8 cellular contexts compared by ENCODE assay signal in the genomic region with DNA sequence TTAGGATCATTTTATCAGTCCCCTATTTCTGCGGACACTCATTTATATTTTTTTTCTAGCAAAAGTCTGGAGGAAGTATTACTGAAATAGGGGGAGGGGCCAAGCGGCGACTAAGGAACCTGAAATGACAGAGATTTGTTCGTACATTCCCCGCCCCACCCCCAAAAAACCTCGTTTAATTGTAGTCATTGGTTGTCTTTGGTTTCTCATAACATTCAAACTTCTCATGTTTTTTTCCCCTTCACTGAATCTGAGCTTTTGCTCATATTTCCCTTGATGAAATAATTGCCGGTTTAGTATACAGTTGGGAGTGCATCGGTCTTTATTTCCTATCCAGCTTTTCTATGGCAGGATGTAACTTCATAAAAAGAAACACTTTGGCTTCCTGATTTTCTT. TPM values are rescaled to one million over a fixed set of nuclear protein-coding genes. Genes with fewer than 3 reads are reported as not detected.
DNase-seq lines count a peak whose midpoint lies in the region; ATAC-seq and TF ChIP-seq lines count a peak whose summit lies in the region.

No MANE protein-coding gene starts in this region.

- H3K36me3 Mint-ChIP-seq in activated CD8-positive, alpha-beta T cell treated with anti-CD3 and anti-CD28 coated beads for 36 hours (ENCODE audit: low read depth): peaks cover 30% of the 10 kb centered on the region

- peaks cover 38% of the 10 kb centered on the region for H3K4me1 ChIP-seq in Karpas-422 (ENCODE audit: low read length)
- H3K4me1 ChIP-seq in esophagus muscularis mucosa: peaks cover 3 to 29% (median 23%) of the 10 kb centered on the region in 4 donors
- H3K4me1 ChIP-seq in rectal smooth muscle tissue (ENCODE audit: control insufficient read depth, insufficient read depth, low read length): no peaks in the 10 kb centered on the region

- TF ChIP-seq CTCF in AG09309 (IDR thresholded peaks at IDR 0.05; ENCODE audit: control insufficient read depth, insufficient read depth, low read depth, low read length, missing control alignments) (no peak), esophagus muscularis mucosa (IDR thresholded peaks at IDR 0.05) (no peak)
- TF ChIP-seq CTCF in activated CD8-positive, alpha-beta T cell treated with anti-CD3 and anti-CD28 coated beads for 36 hours (IDR thresholded peaks at IDR 0.05): no peak

- intact Hi-C loops in activated CD8-positive, alpha-beta T cell treated with anti-CD3 and anti-CD28 coated beads for 36 hours (cut with micrococcal nuclease): loop anchor here (5.0 kb wide), 3 partner anchors 98 to 162 kb away; no protein-coding TSS in a partner anchor
- intact Hi-C loops in esophagus muscularis mucosa (cut with DNase I): loop anchor here (5.0 to 10.0 kb wide), 3 partner anchors 123 to 168 kb away; no protein-coding TSS in a partner anchor

- H3K27ac ChIP-seq in Karpas-422 (ENCODE audit: low read length) (peak overlapping the region; percentile 61), esophagus muscularis mucosa (replicated peaks in 1 of 4) (peak overlapping the region in 3 of 4 donors; percentile 17 to 84 (median 68)), rectal smooth muscle tissue (ENCODE audit: low read depth, low read length) (no peak overlapping the region)

- no peak for ATAC-seq in activated CD8-positive, alpha-beta T cell treated with anti-CD3 and anti-CD28 coated beads for 36 hours
- no peak for ATAC-seq in GM19351 (IDR thresholded peaks at IDR 0.05; ENCODE audit: unreplicated experiment)
- no peak for ATAC-seq in HG02884 (IDR thresholded peaks at IDR 0.05; ENCODE audit: unreplicated experiment)

- H3K9ac ChIP-seq in Karpas-422 (ENCODE audit: low read length): peak overlapping the region; percentile 73
- no peak overlapping the region for H3K9ac ChIP-seq in rectal smooth muscle tissue (ENCODE audit: low read length)

- TF ChIP-seq EP300 in esophagus muscularis mucosa (IDR thresholded peaks at IDR 0.05): no peak

- H3K27me3 ChIP-seq in Karpas-422 (ENCODE audit: low read length) (no peaks in the 10 kb centered on the region), esophagus muscularis mucosa (peaks cover 0 to 14% (median 0%) of the 10 kb centered on the region in 4 donors), rectal smooth muscle tissue (ENCODE audit: control insufficient read depth, insufficient read depth, low read length) (no peaks in the 10 kb centered on the region)

- H3K4me3 ChIP-seq in AG09309 (ENCODE audit: control insufficient read depth, low read depth, low read length): peak overlapping the region; percentile 61
- peak overlapping the region; percentile 97 for H3K4me3 ChIP-seq in Karpas-422 (ENCODE audit: low read length)
- H3K4me3 ChIP-seq in esophagus muscularis mucosa: peak overlapping the region; percentile 71 to 84 (median 73)
- peak overlapping the region; percentile 77 for H3K4me3 ChIP-seq in rectal smooth muscle tissue (ENCODE audit: low read length)

- H3K4me1 Mint-ChIP-seq in activated CD8-positive, alpha-beta T cell treated with anti-CD3 and anti-CD28 coated beads for 36 hours (ENCODE audit: low read depth): peaks cover 24% of the 10 kb centered on the region

- TF ChIP-seq POLR2A in esophagus muscularis mucosa (IDR thresholded peaks at IDR 0.05; ENCODE audit: low read depth): no peak

- POLR2A ChIA-PET in activated CD8-positive, alpha-beta T cell treated with anti-CD3 and anti-CD28 coated beads for 36 hours (lab: Charles Lee): interaction anchor here (0.6 to 3.4 kb wide), 22 partner anchors 10 to 169 kb away, joined by 3 to 18 read pairs (median 4); no protein-coding TSS in a partner anchor

- H3K4me3 Mint-ChIP-seq in activated CD8-positive, alpha-beta T cell treated with anti-CD3 and anti-CD28 coated beads for 36 hours: peak overlapping the region; percentile 87

- H4K20me1 ChIP-seq in Karpas-422 (ENCODE audit: insufficient read depth, low read depth, low read length): peaks cover 6% of the 10 kb centered on the region; the same call in 1 of the 2 replicates

- 7% methylated on average over 8 of the region's 8 CpGs for WGBS in esophagus muscularis mucosa

- H3K9me3 ChIP-seq in Karpas-422 (ENCODE audit: low read length) (no peaks in the 10 kb centered on the region), esophagus muscularis mucosa (no peaks in the 10 kb centered on the region)

- no peaks in the 10 kb centered on the region for H3K9me3 Mint-ChIP-seq in activated CD8-positive, alpha-beta T cell treated with anti-CD3 and anti-CD28 coated beads for 36 hours

- no peaks in the 10 kb centered on the region for H3K36me3 ChIP-seq in Karpas-422 (ENCODE audit: insufficient read depth, low read length)
- no peaks in the 10 kb centered on the region for H3K36me3 ChIP-seq in esophagus muscularis mucosa
- H3K36me3 ChIP-seq in rectal smooth muscle tissue (ENCODE audit: control insufficient read depth, insufficient read depth, low read length): no peaks in the 10 kb centered on the region

- H3K27me3 Mint-ChIP-seq in activated CD8-positive, alpha-beta T cell treated with anti-CD3 and anti-CD28 coated beads for 36 hours: no peaks in the 10 kb centered on the region

- peaks cover 35% of the 10 kb centered on the region for H3K79me2 ChIP-seq in Karpas-422 (ENCODE audit: low read length)

- peak overlapping the region; percentile 66 for H2AFZ ChIP-seq in Karpas-422 (ENCODE audit: low read length)

- DNase-seq in AG09309 (ENCODE audit: low read depth) (no peak), Karpas-422 (peak; percentile 85), esophagus muscularis mucosa (ENCODE audit: extremely low spot score) (no peak), NCI-H2107 treated with DMSO at 0.1 percent for 48 hours (lab: John Stamatoyannopoulos, UW; ENCODE audit: unreplicated experiment) (no peak)
- DNase-seq in activated CD8-positive, alpha-beta T cell treated with anti-CD3 and anti-CD28 coated beads for 36 hours: peak; percentile 90

- peak overlapping the region; percentile 84 for H3K4me2 ChIP-seq in Karpas-422 (ENCODE audit: low read depth, low read length, poor library complexity, severe bottlenecking)

- no peaks in the 10 kb centered on the region for H3K9me2 ChIP-seq in Karpas-422 (replicated peaks; ENCODE audit: insufficient read depth, low read length)

- CTCF ChIA-PET in activated CD8-positive, alpha-beta T cell treated with anti-CD3 and anti-CD28 coated beads for 36 hours (lab: Charles Lee): interaction anchor here (0.8 to 1.9 kb wide), 16 partner anchors 9 to 169 kb away, joined by 3 to 10 read pairs (median 4); no protein-coding TSS in a partner anchor

- H3K27ac Mint-ChIP-seq in activated CD8-positive, alpha-beta T cell treated with anti-CD3 and anti-CD28 coated beads for 36 hours: peak overlapping the region; percentile 92

RNA-seq across cellular contexts. Expression of a gene that starts 0.8 kb away (rescaled TPM):
- 249 and 311 TPM in 2 replicates for total RNA-seq in Karpas-422 (2014; rRNA removed; shearing (Covaris generic); ENCODE audit: low replicate concordance)
- total RNA-seq in activated CD8-positive, alpha-beta T cell treated with anti-CD3 and anti-CD28 coated beads for 36 hours: 100 to 1,000 TPM; 384 to 386 TPM
- 10 to 100 TPM; 37.8 to 65.8 (median 53.8) TPM for total RNA-seq in esophagus muscularis mucosa

Comparison
In these comparisons a context has a peak if more than half of its experiments do, and no peak if none do; other contexts are left out.
1. DNase-seq: peak in Karpas-422 (single experiment) and activated CD8-positive, alpha-beta T cell treated with anti-CD3 and anti-CD28 coated beads for 36 hours (single experiment); none in AG09309 (single experiment), esophagus muscularis mucosa (single experiment) and NCI-H2107 treated with DMSO at 0.1 percent for 48 hours (single experiment).
2. Peak in every context shown above with its lines, with median percentiles within 50 percentile points of each other: H3K4me3 ChIP-seq.